ENCODE assay signal across 8 cellular contexts in genomic region chr3:159988617-159989251, GRCh38. TPM values are rescaled to one million over a fixed set of nuclear protein-coding genes. Genes with fewer than 3 reads are reported as not detected.
DNase-seq lines count a peak whose midpoint lies in the region; ATAC-seq and TF ChIP-seq lines count a peak whose summit lies in the region.

Gene IL12A, plus strand, starts transcription at chr3:159988835.

- H3K27me3 Mint-ChIP-seq in activated CD8-positive, alpha-beta T cell treated with anti-CD3 and anti-CD28 coated beads, Interleukin-2, amount 10 ng/mL, durations not matched to agents 7 days and 5 days (ENCODE audit: low read depth), result peaks cover 15% of the 10 kb centered on the region
- H3K27me3 Mint-ChIP-seq in effector memory CD8-positive, alpha-beta T cell, result peaks cover 0 to 5% of the 10 kb centered on the region in 2 donors
- H3K27me3 Mint-ChIP-seq in mesothelial cell of epicardium (ENCODE audit: low read depth), result peaks cover 32% of the 10 kb centered on the region

- no peak within 1 kb of the TSS for H3K27ac Mint-ChIP-seq in activated CD8-positive, alpha-beta T cell treated with anti-CD3 and anti-CD28 coated beads, Interleukin-2, amount 10 ng/mL, durations not matched to agents 7 days and 5 days
- H3K27ac Mint-ChIP-seq in effector memory CD8-positive, alpha-beta T cell, result peak within 1 kb of the TSS; percentile 86 to 98
- no peak within 1 kb of the TSS for H3K27ac Mint-ChIP-seq in mesothelial cell of epicardium

- ATAC-seq in GM18858 (IDR thresholded peaks at IDR 0.05; ENCODE audit: unreplicated experiment), result peak; percentile 86
- peak; percentile 96 for ATAC-seq in HG03060 (IDR thresholded peaks at IDR 0.05; ENCODE audit: low read depth, unreplicated experiment)
- peak; percentile 97 for ATAC-seq in activated CD8-positive, alpha-beta T cell treated with anti-CD3 and anti-CD28 coated beads, Interleukin-2, amount 10 ng/mL, durations not matched to agents 7 days and 5 days
- peak; percentile 94 for ATAC-seq in effector memory CD8-positive, alpha-beta T cell (replicated peaks)

- H3K4me1 Mint-ChIP-seq in activated CD8-positive, alpha-beta T cell treated with anti-CD3 and anti-CD28 coated beads, Interleukin-2, amount 10 ng/mL, durations not matched to agents 7 days and 5 days (ENCODE audit: low read depth), result peaks cover 14% of the 10 kb centered on the region
- H3K4me1 Mint-ChIP-seq in effector memory CD8-positive, alpha-beta T cell (ENCODE audit: low read depth in 2 of 2), result peaks cover 22 to 29% of the 10 kb centered on the region in 2 donors
- peaks cover 9% of the 10 kb centered on the region for H3K4me1 Mint-ChIP-seq in mesothelial cell of epicardium

- POLR2A ChIA-PET in activated CD8-positive, alpha-beta T cell treated with anti-CD3 and anti-CD28 coated beads, Interleukin-2, amount 10 ng/mL, durations not matched to agents 7 days and 5 days (lab: Charles Lee), result no interaction called here

- no peaks in the 10 kb centered on the region for H3K36me3 Mint-ChIP-seq in activated CD8-positive, alpha-beta T cell treated with anti-CD3 and anti-CD28 coated beads, Interleukin-2, amount 10 ng/mL, durations not matched to agents 7 days and 5 days (ENCODE audit: low read depth)
- peaks cover 2% of the 10 kb centered on the region for H3K36me3 Mint-ChIP-seq in effector memory CD8-positive, alpha-beta T cell (ENCODE audit: insufficient read depth)
- no peaks in the 10 kb centered on the region for H3K36me3 Mint-ChIP-seq in mesothelial cell of epicardium

- CTCF ChIA-PET in activated CD8-positive, alpha-beta T cell treated with anti-CD3 and anti-CD28 coated beads, Interleukin-2, amount 10 ng/mL, durations not matched to agents 7 days and 5 days (lab: Charles Lee), result interaction anchor here (0.7 to 11.8 kb wide), 27 partner anchors 8 to 495 kb away, joined by 3 to 169 read pairs (median 4); partner anchors contain the start of gene C3orf80

- DNase-seq in AG08396 (ENCODE audit: low spot score) (peak; percentile 87), NCI-H510A treated with DMSO at 0.1 percent for 48 hours (lab: John Stamatoyannopoulos, UW) (peak; percentile 39), mesothelial cell of epicardium (ENCODE audit: low spot score in 2 of 2, unreplicated experiment in 2 of 2) (peak; percentile 57 to 82)
- peak; percentile 85 for DNase-seq in activated CD8-positive, alpha-beta T cell treated with anti-CD3 and anti-CD28 coated beads, Interleukin-2, amount 10 ng/mL, durations not matched to agents 7 days and 5 days
- DNase-seq in effector memory CD8-positive, alpha-beta T cell, result peak; percentile 81 to 84 (median 84)
- peak; percentile 66 to 75 for DNase-seq in stimulated activated CD8-positive, alpha-beta memory T cell treated with anti-CD3 and anti-CD28 coated beads, Interleukin-15, amount 100 ng/mL, for 48 hours (ENCODE audit: low read depth in 2 of 2)

- peak within 1 kb of the TSS; percentile 77 for H3K4me3 Mint-ChIP-seq in activated CD8-positive, alpha-beta T cell treated with anti-CD3 and anti-CD28 coated beads, Interleukin-2, amount 10 ng/mL, durations not matched to agents 7 days and 5 days
- H3K4me3 Mint-ChIP-seq in effector memory CD8-positive, alpha-beta T cell, result peak within 1 kb of the TSS; percentile 92 to 93
- H3K4me3 Mint-ChIP-seq in mesothelial cell of epicardium, result peak within 1 kb of the TSS; percentile 73

- no peaks in the 10 kb centered on the region for H3K9me3 Mint-ChIP-seq in activated CD8-positive, alpha-beta T cell treated with anti-CD3 and anti-CD28 coated beads, Interleukin-2, amount 10 ng/mL, durations not matched to agents 7 days and 5 days (ENCODE audit: insufficient read depth)
- no peaks in the 10 kb centered on the region for H3K9me3 Mint-ChIP-seq in effector memory CD8-positive, alpha-beta T cell
- peaks cover 10% of the 10 kb centered on the region for H3K9me3 Mint-ChIP-seq in mesothelial cell of epicardium

- peak; percentile 88 for TF ChIP-seq CTCF in mesothelial cell of epicardium (IDR thresholded peaks at IDR 0.05; ENCODE audit: unreplicated experiment)

RNA-seq across cellular contexts. Expression of gene IL12A, which starts in this region (rescaled TPM):
- total RNA-seq in activated CD8-positive, alpha-beta T cell treated with anti-CD3 and anti-CD28 coated beads, Interleukin-2, amount 10 ng/mL, durations not matched to agents 7 days and 5 days, result not detected
- total RNA-seq in mesothelial cell of epicardium, result not detected in 3 replicates

Comparison
In these comparisons a context has a peak if more than half of its experiments do, and no peak if none do; other contexts are left out.
1. Peak in every context shown above with its lines: DNase-seq and ATAC-seq.
2. Peak in DNase-seq and ATAC-seq in activated CD8-positive, alpha-beta T cell treated with anti-CD3 and anti-CD28 coated beads, Interleukin-2, amount 10 ng/mL, durations not matched to agents 7 days and 5 days; RNA of the gene not detected or under 1 TPM.
3. Peak in DNase-seq in mesothelial cell of epicardium; RNA of the gene not detected or under 1 TPM.
4. H3K27ac Mint-ChIP-seq: peak in effector memory CD8-positive, alpha-beta T cell (2 of 2); none in activated CD8-positive, alpha-beta T cell treated with anti-CD3 and anti-CD28 coated beads, Interleukin-2, amount 10 ng/mL, durations not matched to agents 7 days and 5 days (single experiment) and mesothelial cell of epicardium (single experiment).